ENCODE assay signal across 1 cellular context in genomic region chr11:100629671-100630070, GRCh38.
TF ChIP-seq lines count a peak whose summit lies in the region.

No MANE protein-coding gene starts in this region.

TF ChIP-seq in H1, 55 proteins besides CTCF, POLR2A, EP300 and RAD21:
- TF ChIP-seq, protein P1, sequence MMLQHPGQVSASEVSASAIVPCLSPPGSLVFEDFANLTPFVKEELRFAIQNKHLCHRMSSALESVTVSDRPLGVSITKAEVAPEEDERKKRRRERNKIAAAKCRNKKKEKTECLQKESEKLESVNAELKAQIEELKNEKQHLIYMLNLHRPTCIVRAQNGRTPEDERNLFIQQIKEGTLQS (IDR thresholded peaks at IDR 0.05; ENCODE audit: insufficient read depth, low read depth, low read length): no peak
- TF ChIP-seq FOSL1 (IDR thresholded peaks at IDR 0.05; ENCODE audit: insufficient read depth, low read depth, low read length) (no peak), SP2 (IDR thresholded peaks at IDR 0.05; ENCODE audit: low read length) (no peak), POU5F1 (IDR thresholded peaks at IDR 0.05; ENCODE audit: low read depth, low read length) (no peak), EGR1 (IDR thresholded peaks at IDR 0.05; ENCODE audit: borderline replicate concordance, low read depth, low read length) (no peak), BCL11A (IDR thresholded peaks at IDR 0.05; ENCODE audit: low read depth in 2 of 2, low read length in 2 of 2) (no peak), HDAC6 (IDR thresholded peaks at IDR 0.05; ENCODE audit: low read depth, low read length) (no peak), SP1 (IDR thresholded peaks at IDR 0.05; ENCODE audit: low read depth, low read length) (no peak), ZNF274 (IDR thresholded peaks at IDR 0.05; ENCODE audit: borderline replicate concordance, extremely low read depth, low read length) (no peak), TEAD4 (IDR thresholded peaks at IDR 0.05; ENCODE audit: low read depth, low read length) (no peak), CTBP2 (IDR thresholded peaks at IDR 0.05; ENCODE audit: borderline replicate concordance, insufficient read depth, insufficient read length, low read length) (no peak), SIX5 (IDR thresholded peaks at IDR 0.05; ENCODE audit: low read depth, low read length) (no peak), CHD1 (IDR thresholded peaks at IDR 0.05; ENCODE audit: low read depth, low read length) (no peak), KDM1A (IDR thresholded peaks at IDR 0.05; ENCODE audit: borderline replicate concordance, low read length) (no peak)
